ENCODE assay signal across 9 cellular contexts in genomic region chr21:38993561-38993960, GRCh38.
DNase-seq lines count a peak whose midpoint lies in the region; ATAC-seq, FAIRE-seq and TF ChIP-seq lines count a peak whose summit lies in the region.
"Had no signal": no experiment of that assay in that cellular context is flagged by ENCODE, and none has a peak within 500 bp of the region (broad histone marks: within the 10 kb centered on the region; RNA-seq: fewer than 3 reads in every experiment).

No MANE protein-coding gene starts in this region.

- peak; percentile 61 for DNase-seq in AG09309 (ENCODE audit: low read depth)
- DNase-seq in RKO (ENCODE audit: low spot score): peak; percentile 46
- DNase-seq in fibroblast of peridontal ligament (ENCODE audit: extremely low read depth): peak; percentile 93
- DNase-seq in pancreas: peak in 3 of 6 donors; percentile 23 to 51 (median 38)
- DNase-seq in T-cell: no peak
- no peak for DNase-seq in GM10248 (ENCODE audit: extremely low spot score)
- DNase-seq: activated naive CD4-positive, alpha-beta T cell treated with anti-CD3 and anti-CD28 coated beads, Interleukin-2, amount 50 U/mL, for 16 hours had no signal

- H3K9me3 ChIP-seq in pancreas: no peaks in the 10 kb centered on the region

- H3K27ac Mint-ChIP-seq in T-cell: no peak overlapping the region

- H3K36me3 Mint-ChIP-seq in T-cell: no peaks in the 10 kb centered on the region

- no peak overlapping the region for H3K4me3 Mint-ChIP-seq in T-cell

- TF ChIP-seq CTCF in AG09309 (IDR thresholded peaks at IDR 0.05; ENCODE audit: control insufficient read depth, insufficient read depth, low read depth, low read length, missing control alignments) (no peak), pancreas (IDR thresholded peaks at IDR 0.05) (no peak), GM10248 (IDR thresholded peaks at IDR 0.05; ENCODE audit: control extremely low read depth, extremely low read depth, low read depth, missing control alignments) (no peak)

- peaks cover 0 to 12% (median 0%) of the 10 kb centered on the region in 3 donors for H3K4me1 ChIP-seq in pancreas

- H3K36me3 ChIP-seq in pancreas: no peaks in the 10 kb centered on the region

- no peaks in the 10 kb centered on the region for H3K9me3 Mint-ChIP-seq in T-cell

- peak in 3 of 4 donors; percentile 50 to 62 (median 51) for ATAC-seq in pancreas
- ATAC-seq in T-cell (replicated peaks in 1 of 4): no peak
- no peak for ATAC-seq in HG03095 (IDR thresholded peaks at IDR 0.05; ENCODE audit: unreplicated experiment)
- ATAC-seq in HG03280 (IDR thresholded peaks at IDR 0.05; ENCODE audit: unreplicated experiment): no peak

- H3K27me3 Mint-ChIP-seq in T-cell: peaks cover 13 to 37% of the 10 kb centered on the region in 2 donors

- POLR2A ChIA-PET in T-cell (lab: Charles Lee): no interaction called here
- POLR2A ChIA-PET in GM10248 (lab: Yijun Ruan, JAX): no interaction called here

- FAIRE-seq in pancreas (lab: Jason Lieb, UNC): no peak

- WGBS in pancreas, 2 donors: 48% methylated on average over 4 of the region's 4 CpGs

- no peaks in the 10 kb centered on the region for H3K4me1 Mint-ChIP-seq in T-cell

- H3K4me3 ChIP-seq in AG09309 (ENCODE audit: control insufficient read depth, low read depth, low read length) (no peak overlapping the region), pancreas (no peak overlapping the region)

- intact Hi-C loops in pancreas (cut with DNase I): no loop called here

- H3K27me3 ChIP-seq in pancreas: no peaks in the 10 kb centered on the region

- CTCF ChIA-PET in T-cell (lab: Charles Lee): no interaction called here
- CTCF ChIA-PET in GM10248 (lab: Yijun Ruan, JAX): no interaction called here

- H3K27ac ChIP-seq in pancreas: peak overlapping the region in 1 of 4 donors; percentile 41

Comparison
In these comparisons a context has a peak if more than half of its experiments do, and no peak if none do; other contexts are left out.
1. DNase-seq: peak in AG09309 (single experiment), RKO (single experiment) and fibroblast of peridontal ligament (single experiment); none in T-cell (0 of 34) and GM10248 (single experiment).
2. ATAC-seq: peak in pancreas (3 of 4); none in T-cell (0 of 4), HG03095 (single experiment) and HG03280 (single experiment).